ENCODE assay signal across 1 cellular context in genomic region chr1:35555601-35556477, GRCh38.
TF ChIP-seq lines count a peak whose summit lies in the region.

No MANE protein-coding gene starts in this region.

TF ChIP-seq in A549, 52 proteins besides CTCF, POLR2A, EP300 and RAD21 (continued from another document):
- TF ChIP-seq REST (IDR thresholded peaks at IDR 0.05) (no peak), ZNF302 (CRISPR knock-in tag; IDR thresholded peaks at IDR 0.05) (no peak), FOSB (CRISPR knock-in tag; IDR thresholded peaks at IDR 0.05) (no peak), BHLHE40 (IDR thresholded peaks at IDR 0.05; ENCODE audit: low read depth, low read length) (no peak), HDAC2 (IDR thresholded peaks at IDR 0.05) (no peak), EHMT2 (IDR thresholded peaks at IDR 0.05; ENCODE audit: low read depth) (no peak), CEBPB (IDR thresholded peaks at IDR 0.05) (no peak), KDM1A (IDR thresholded peaks at IDR 0.05; ENCODE audit: low read depth) (no peak), MYC (IDR thresholded peaks at IDR 0.05; ENCODE audit: borderline replicate concordance, low read length) (no peak)
